ENCODE assay signal across 16 cellular contexts in the genomic region with DNA sequence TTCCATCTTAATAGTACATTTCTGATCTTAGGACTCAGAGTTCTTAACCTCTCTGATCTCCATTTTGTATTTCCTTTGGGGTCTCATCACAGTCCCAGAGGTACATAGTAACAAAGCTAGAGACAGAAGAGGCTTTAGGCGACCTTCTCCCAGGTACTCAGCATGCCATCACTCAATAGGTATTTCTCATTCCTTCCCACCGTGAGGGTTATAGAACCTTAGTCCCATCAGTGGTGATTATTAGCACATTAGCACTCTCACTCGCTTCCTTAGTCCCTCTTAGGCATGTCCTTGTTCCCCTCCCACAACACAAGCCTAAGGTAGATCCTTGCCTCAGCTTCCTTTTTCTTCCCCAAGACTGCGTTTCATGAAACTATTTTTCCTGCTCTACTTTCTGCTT. TPM values are rescaled to one million over a fixed set of nuclear protein-coding genes. Genes with fewer than 3 reads are reported as not detected.
A peak's percentile ranks its signal among the peaks of the same experiment; 100 is the strongest.
DNase-seq lines count a peak whose midpoint lies in the region; ATAC-seq and TF ChIP-seq lines count a peak whose summit lies in the region.
"Had no signal": no experiment of that assay in that cellular context is flagged by ENCODE, and none has a peak within 500 bp of the region (broad histone marks: within the 10 kb centered on the region; RNA-seq: fewer than 3 reads in every experiment).

No MANE protein-coding gene starts in this region.

- no peaks in the 10 kb centered on the region for H3K9me3 Mint-ChIP-seq in activated B cell treated with CpG ODN at 0.5 μM for 24 hours
- H3K9me3 Mint-ChIP-seq in activated CD8-positive, alpha-beta T cell treated with anti-CD3 and anti-CD28 coated beads, Interleukin-2, amount 10 ng/mL, durations not matched to agents 7 days and 5 days (ENCODE audit: insufficient read depth) = no peaks in the 10 kb centered on the region
- H3K9me3 Mint-ChIP-seq: CD4-positive, alpha-beta T cell had no signal

- peaks cover 53% of the 10 kb centered on the region for H3K4me1 ChIP-seq in HUES48 (ENCODE audit: control insufficient read depth, insufficient read depth, low read length)
- H3K4me1 ChIP-seq in ovary (ENCODE audit: insufficient read depth) = peaks cover 2% of the 10 kb centered on the region

- intact Hi-C loops in activated B cell treated with CpG ODN at 0.5 μM for 24 hours (cut with micrococcal nuclease) (loop anchor here (1.0 kb wide), 1 partner anchor 9 kb away; no protein-coding TSS in a partner anchor), ovary (cut with DNase I) (no loop called here)

- H3K27me3 ChIP-seq in HUES48 (ENCODE audit: control insufficient read depth, insufficient read depth, low read length) (no peaks in the 10 kb centered on the region), ovary (no peaks in the 10 kb centered on the region)

- POLR2A ChIA-PET in activated B cell treated with CpG ODN at 0.5 μM for 24 hours (lab: Charles Lee) (interaction anchor here (0.7 to 6.6 kb wide), 9 partner anchors 9 to 105 kb away, joined by 3 to 69 read pairs (median 10); a partner anchor contains a TSS), HEK293T (lab: Yijun Ruan, JAX) (interaction anchor here (0.8 kb wide), 1 partner anchor 218 kb away, joined by 3 read pairs; a partner anchor contains a TSS)
- POLR2A ChIA-PET in activated CD8-positive, alpha-beta T cell treated with anti-CD3 and anti-CD28 coated beads, Interleukin-2, amount 10 ng/mL, durations not matched to agents 7 days and 5 days (lab: Charles Lee) = no interaction called here

- peak overlapping the region; percentile 59 for H3K27ac Mint-ChIP-seq in activated B cell treated with CpG ODN at 0.5 μM for 24 hours
- no peak overlapping the region for H3K27ac Mint-ChIP-seq in activated CD8-positive, alpha-beta T cell treated with anti-CD3 and anti-CD28 coated beads, Interleukin-2, amount 10 ng/mL, durations not matched to agents 7 days and 5 days
- H3K27ac Mint-ChIP-seq: CD4-positive, alpha-beta T cell had no signal

- peaks cover 39% of the 10 kb centered on the region for H3K36me3 Mint-ChIP-seq in activated B cell treated with CpG ODN at 0.5 μM for 24 hours (ENCODE audit: low read depth)
- H3K36me3 Mint-ChIP-seq in activated CD8-positive, alpha-beta T cell treated with anti-CD3 and anti-CD28 coated beads, Interleukin-2, amount 10 ng/mL, durations not matched to agents 7 days and 5 days (ENCODE audit: low read depth) = no peaks in the 10 kb centered on the region

- H3K36me3 ChIP-seq in HUES48 (ENCODE audit: control insufficient read depth, insufficient read depth, low read length) = no peaks in the 10 kb centered on the region
- no peaks in the 10 kb centered on the region for H3K36me3 ChIP-seq in ovary

- DNase-seq in activated B cell treated with CpG ODN at 0.5 μM for 24 hours (no peak), islet precursor cell (peak; percentile 12), ovary (no peak), HEK293T (ENCODE audit: extremely low spot score) (no peak)
- DNase-seq in activated CD8-positive, alpha-beta T cell treated with anti-CD3 and anti-CD28 coated beads, Interleukin-2, amount 10 ng/mL, durations not matched to agents 7 days and 5 days = no peak
- DNase-seq: Calu3; CD4-positive, alpha-beta T cell; NCI-H1105 treated with DMSO at 0.1 percent for 48 hours; NCI-H1694 treated with DMSO at 0.1 percent for 48 hours; NCI-H2107; NCI-H2227 treated with DMSO at 0.1 percent for 48 hours; NCI-H524; SHP77 treated with DMSO at 0.1 percent for 48 hours had no signal

- peak overlapping the region; percentile 54 for H3K4me3 Mint-ChIP-seq in activated B cell treated with CpG ODN at 0.5 μM for 24 hours
- H3K4me3 Mint-ChIP-seq in activated CD8-positive, alpha-beta T cell treated with anti-CD3 and anti-CD28 coated beads, Interleukin-2, amount 10 ng/mL, durations not matched to agents 7 days and 5 days = no peak overlapping the region
- H3K4me3 Mint-ChIP-seq: CD4-positive, alpha-beta T cell had no signal

- no peaks in the 10 kb centered on the region for H3K27me3 Mint-ChIP-seq in activated B cell treated with CpG ODN at 0.5 μM for 24 hours
- no peaks in the 10 kb centered on the region for H3K27me3 Mint-ChIP-seq in activated CD8-positive, alpha-beta T cell treated with anti-CD3 and anti-CD28 coated beads, Interleukin-2, amount 10 ng/mL, durations not matched to agents 7 days and 5 days (ENCODE audit: low read depth)
- H3K27me3 Mint-ChIP-seq: CD4-positive, alpha-beta T cell had no signal

- H3K4me3 ChIP-seq in HUES48 (ENCODE audit: low read depth, low read length) = no peak overlapping the region
- no peak overlapping the region for H3K4me3 ChIP-seq in ovary

- H3K4me1 Mint-ChIP-seq in activated B cell treated with CpG ODN at 0.5 μM for 24 hours = peaks cover 69% of the 10 kb centered on the region
- no peaks in the 10 kb centered on the region for H3K4me1 Mint-ChIP-seq in activated CD8-positive, alpha-beta T cell treated with anti-CD3 and anti-CD28 coated beads, Interleukin-2, amount 10 ng/mL, durations not matched to agents 7 days and 5 days (ENCODE audit: low read depth)

- TF ChIP-seq CTCF in activated B cell treated with CpG ODN at 0.5 μM for 24 hours (IDR thresholded peaks at IDR 0.05) = no peak
- no peak for TF ChIP-seq CTCF in ovary (IDR thresholded peaks at IDR 0.05)

- H3K9me3 ChIP-seq in HUES48 (ENCODE audit: control insufficient read depth, insufficient read depth, low read length) (no peaks in the 10 kb centered on the region), ovary (no peaks in the 10 kb centered on the region)

- CTCF ChIA-PET in activated B cell treated with CpG ODN at 0.5 μM for 24 hours (lab: Charles Lee) = interaction anchor here (1.4 to 1.5 kb wide), 2 partner anchors 10 to 11 kb away, joined by 3 read pairs; no protein-coding TSS in a partner anchor
- CTCF ChIA-PET in HEK293T (lab: Yijun Ruan, JAX) = no interaction called here
- CTCF ChIA-PET in activated CD8-positive, alpha-beta T cell treated with anti-CD3 and anti-CD28 coated beads, Interleukin-2, amount 10 ng/mL, durations not matched to agents 7 days and 5 days (lab: Charles Lee) = interaction anchor here (1.0 kb wide), 1 partner anchor 17 kb away, joined by 4 read pairs; no protein-coding TSS in a partner anchor

- H3K9ac ChIP-seq in HUES48 (ENCODE audit: low read depth, low read length) = no peak overlapping the region

- H3K27ac ChIP-seq in HUES48 (ENCODE audit: low read depth, low read length) (peak overlapping the region; percentile 14), ovary (no peak overlapping the region)

- no peak for TF ChIP-seq POLR2A in ovary (IDR thresholded peaks at IDR 0.05)

- WGBS in ovary, 3 donors = 91 to 94% (median 92%) methylated on average over 4 of the region's 4 CpGs

- ATAC-seq in activated B cell treated with CpG ODN at 0.5 μM for 24 hours (ENCODE audit: low read depth) = no peak
- ATAC-seq in HG03097 (IDR thresholded peaks at IDR 0.05; ENCODE audit: low FRiP score, unreplicated experiment) = no peak
- ATAC-seq in activated CD8-positive, alpha-beta T cell treated with anti-CD3 and anti-CD28 coated beads, Interleukin-2, amount 10 ng/mL, durations not matched to agents 7 days and 5 days = no peak
- ATAC-seq: SK-N-SH treated with all-trans-retinoic acid at 6 μM for 48 hours had no signal

- TF ChIP-seq EP300 in ovary (IDR thresholded peaks at IDR 0.05) = no peak

TF ChIP-seq in HEK293T, 16 proteins besides CTCF, POLR2A, EP300 and RAD21:
- TF ChIP-seq CTBP1 (IDR thresholded peaks at IDR 0.05; ENCODE audit: borderline replicate concordance) (no peak), BHLHE40 (IDR thresholded peaks at IDR 0.05; ENCODE audit: borderline replicate concordance) (no peak), SP1 (IDR thresholded peaks at IDR 0.05) (no peak), ARNT (IDR thresholded peaks at IDR 0.05) (no peak), L3MBTL2 (conservative IDR thresholded peaks at IDR 0.05) (no peak), FOXK2 (IDR thresholded peaks at IDR 0.05) (no peak), LEF1 (IDR thresholded peaks at IDR 0.05; ENCODE audit: borderline replicate concordance) (no peak), HDGF (IDR thresholded peaks at IDR 0.05; ENCODE audit: borderline replicate concordance) (no peak), NFRKB (IDR thresholded peaks at IDR 0.05) (no peak), FOXM1 (IDR thresholded peaks at IDR 0.05; ENCODE audit: borderline replicate concordance) (no peak), ZNF384 (IDR thresholded peaks at IDR 0.05) (no peak), SUZ12 (IDR thresholded peaks at IDR 0.05) (no peak), FOXA1 (IDR thresholded peaks at IDR 0.05) (no peak), ELF4 (IDR thresholded peaks at IDR 0.05) (no peak), TARDBP (IDR thresholded peaks at IDR 0.05) (no peak)
- TF ChIP-seq, protein P1, sequence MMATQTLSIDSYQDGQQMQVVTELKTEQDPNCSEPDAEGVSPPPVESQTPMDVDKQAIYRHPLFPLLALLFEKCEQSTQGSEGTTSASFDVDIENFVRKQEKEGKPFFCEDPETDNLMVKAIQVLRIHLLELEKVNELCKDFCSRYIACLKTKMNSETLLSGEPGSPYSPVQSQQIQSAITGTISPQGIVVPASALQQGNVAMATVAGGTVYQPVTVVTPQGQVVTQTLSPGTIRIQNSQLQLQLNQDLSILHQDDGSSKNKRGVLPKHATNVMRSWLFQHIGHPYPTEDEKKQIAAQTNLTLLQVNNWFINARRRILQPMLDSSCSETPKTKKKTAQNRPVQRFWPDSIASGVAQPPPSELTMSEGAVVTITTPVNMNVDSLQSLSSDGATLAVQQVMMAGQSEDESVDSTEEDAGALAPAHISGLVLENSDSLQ (IDR thresholded peaks at IDR 0.05) = no peak

RNA-seq across cellular contexts. Expression of a gene that starts 14.7 kb away (rescaled TPM):
- total RNA-seq in activated B cell treated with CpG ODN at 0.5 μM for 24 hours (277 and 288 TPM in 2 replicates), ovary (10 to 100 TPM; 14.1 to 23.7 (median 19.8) TPM)
- polyA plus RNA-seq in ovary = 10 to 100 TPM; 14.5 to 23.0 TPM
- 10 to 100 TPM; 11.5 to 13.3 TPM for total RNA-seq in activated CD8-positive, alpha-beta T cell treated with anti-CD3 and anti-CD28 coated beads, Interleukin-2, amount 10 ng/mL, durations not matched to agents 7 days and 5 days

Comparison
In these comparisons a context has a peak if more than half of its experiments do, and no peak if none do; other contexts are left out.
1. RNA of a gene that starts 14.7 kb away (total RNA-seq): 277 to 288 TPM in activated B cell treated with CpG ODN at 0.5 μM for 24 hours; 14.1 to 23.7 TPM in ovary and 11.5 to 13.3 TPM in activated CD8-positive, alpha-beta T cell treated with anti-CD3 and anti-CD28 coated beads, Interleukin-2, amount 10 ng/mL, durations not matched to agents 7 days and 5 days; every median in the first group is over 10 times any median in the second.